8 cellular contexts compared by ENCODE assay signal in the genomic region with DNA sequence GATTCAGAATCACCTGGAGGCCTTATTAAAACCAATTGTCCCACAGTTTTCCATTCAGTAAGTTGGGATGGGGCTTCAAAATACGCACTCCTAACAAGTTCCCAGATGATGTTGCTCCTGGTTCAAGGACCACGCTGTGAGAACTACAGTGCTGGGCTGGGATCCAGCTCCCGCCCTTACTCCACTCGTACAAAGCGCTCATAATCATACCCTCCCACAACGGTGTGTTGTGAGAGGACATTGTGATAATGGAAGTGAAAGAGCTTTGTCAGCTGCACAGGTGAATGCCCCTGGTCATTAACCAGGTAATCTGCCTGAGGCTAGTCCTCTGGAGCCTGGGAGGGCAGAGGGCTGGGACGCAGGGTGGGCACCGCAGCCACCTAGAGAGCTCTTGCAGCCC.
DNase-seq lines count a peak whose midpoint lies in the region; ATAC-seq and TF ChIP-seq lines count a peak whose summit lies in the region.

No MANE protein-coding gene starts in this region.

- H3K9ac ChIP-seq in mucosa of rectum (ENCODE audit: low read depth in 1 of 2, low read length in 2 of 2): peak overlapping the region; percentile 79 to 85

- no peaks in the 10 kb centered on the region for H3K9me3 Mint-ChIP-seq in T-helper 2 cell treated with Interferon-gamma antibody and Interleukin-4, amounts not matched to agents 5 μg/mL and 100 μg/mL, for 36 hours

- H3K9me3 ChIP-seq in mucosa of rectum (ENCODE audit: control insufficient read depth in 2 of 2, low read length in 2 of 2): no peaks in the 10 kb centered on the region

- ATAC-seq in GM18505 (IDR thresholded peaks at IDR 0.05; ENCODE audit: unreplicated experiment): no peak
- no peak for ATAC-seq in GM21423 (IDR thresholded peaks at IDR 0.05; ENCODE audit: unreplicated experiment)
- ATAC-seq in HG03565 (IDR thresholded peaks at IDR 0.05; ENCODE audit: unreplicated experiment): no peak

- H3K4me1 ChIP-seq in mucosa of rectum (ENCODE audit: control insufficient read depth in 2 of 2, insufficient read depth in 2 of 2, low read length in 2 of 2): peaks cover 23 to 36% of the 10 kb centered on the region in 2 donors

- H3K36me3 ChIP-seq in mucosa of rectum (ENCODE audit: control insufficient read depth in 2 of 2, insufficient read depth in 2 of 2, low read length in 2 of 2): no peaks in the 10 kb centered on the region

- H3K27me3 ChIP-seq in mucosa of rectum (ENCODE audit: control insufficient read depth in 2 of 2, insufficient read depth in 2 of 2, low read length in 2 of 2): no peaks in the 10 kb centered on the region

- DNase-seq in AG10803 (ENCODE audit: low read depth): no peak
- peak; percentile 96 for DNase-seq in NCI-H1105 treated with DMSO at 0.1 percent for 48 hours (lab: John Stamatoyannopoulos, UW)
- peak; percentile 38 for DNase-seq in astrocyte of the spinal cord (ENCODE audit: low read depth, low spot score)
- DNase-seq in T-helper 2 cell treated with Interferon-gamma antibody and Interleukin-4, amounts not matched to agents 5 μg/mL and 100 μg/mL, for 36 hours (ENCODE audit: low spot score): no peak

- no peaks in the 10 kb centered on the region for H3K27me3 Mint-ChIP-seq in T-helper 2 cell treated with Interferon-gamma antibody and Interleukin-4, amounts not matched to agents 5 μg/mL and 100 μg/mL, for 36 hours (ENCODE audit: low read depth)

- H3K4me3 Mint-ChIP-seq in T-helper 2 cell treated with Interferon-gamma antibody and Interleukin-4, amounts not matched to agents 5 μg/mL and 100 μg/mL, for 36 hours: no peak overlapping the region

- H3K27ac ChIP-seq in mucosa of rectum (ENCODE audit: low read depth in 2 of 2, low read length in 2 of 2): peak overlapping the region; percentile 90 to 94

- TF ChIP-seq CTCF in AG10803 (conservative IDR thresholded peaks at IDR 0.05; ENCODE audit: low read length): no peak
- TF ChIP-seq CTCF in astrocyte of the spinal cord (IDR thresholded peaks at IDR 0.05; ENCODE audit: low read depth, low read length): no peak

- no peak for TF ChIP-seq POLR2A in GM18505 (IDR thresholded peaks at IDR 0.05; ENCODE audit: borderline replicate concordance, extremely low read depth, insufficient read depth, insufficient read length)

- H3K4me3 ChIP-seq in AG10803 (ENCODE audit: low read length): peak overlapping the region; percentile 61
- H3K4me3 ChIP-seq in astrocyte of the spinal cord (ENCODE audit: low read depth, low read length): no peak overlapping the region
- peak overlapping the region; percentile 64 to 73 for H3K4me3 ChIP-seq in mucosa of rectum (ENCODE audit: low read length in 2 of 2)

- H3K4me1 Mint-ChIP-seq in T-helper 2 cell treated with Interferon-gamma antibody and Interleukin-4, amounts not matched to agents 5 μg/mL and 100 μg/mL, for 36 hours (ENCODE audit: low read depth): peaks cover 42% of the 10 kb centered on the region

- no peak overlapping the region for H3K27ac Mint-ChIP-seq in T-helper 2 cell treated with Interferon-gamma antibody and Interleukin-4, amounts not matched to agents 5 μg/mL and 100 μg/mL, for 36 hours

- in situ Hi-C loops in astrocyte of the spinal cord (cut with HindIII; ENCODE audit: low sequenced_read_pairs): no loop called here

- peaks cover 15% of the 10 kb centered on the region for H3K36me3 Mint-ChIP-seq in T-helper 2 cell treated with Interferon-gamma antibody and Interleukin-4, amounts not matched to agents 5 μg/mL and 100 μg/mL, for 36 hours (ENCODE audit: low read depth)

Comparison
In these comparisons a context has a peak if more than half of its experiments do, and no peak if none do; other contexts are left out.
1. DNase-seq: peak in NCI-H1105 treated with DMSO at 0.1 percent for 48 hours (single experiment) and astrocyte of the spinal cord (single experiment); none in AG10803 (single experiment) and T-helper 2 cell treated with Interferon-gamma antibody and Interleukin-4, amounts not matched to agents 5 μg/mL and 100 μg/mL, for 36 hours (single experiment).